ENCODE assay signal across 2 cellular contexts in genomic region chr10:17453035-17453376, GRCh38.
TF ChIP-seq lines count a peak whose summit lies in the region.

No MANE protein-coding gene starts in this region.

TF ChIP-seq in SK-N-SH, 30 proteins besides CTCF, POLR2A, EP300 and RAD21 (continued from another document):
- no peak for TF ChIP-seq ZBTB33 (IDR thresholded peaks at IDR 0.05; ENCODE audit: borderline replicate concordance, low read depth)
- TF ChIP-seq MEF2A (IDR thresholded peaks at IDR 0.05; ENCODE audit: borderline replicate concordance, low read depth) = no peak

TF ChIP-seq in SK-N-SH treated with all-trans-retinoic acid at 6 μM for 48 hours, 23 proteins besides CTCF, POLR2A, EP300 and RAD21 (continued from another document):
- TF ChIP-seq CREB5 (CRISPR knock-in tag; IDR thresholded peaks at IDR 0.05; ENCODE audit: low read depth) (no peak), ISL1 (CRISPR knock-in tag; IDR thresholded peaks at IDR 0.05) (no peak), ZC3H10 (CRISPR knock-in tag; IDR thresholded peaks at IDR 0.05) (no peak), ARNTL (CRISPR knock-in tag; IDR thresholded peaks at IDR 0.05; ENCODE audit: borderline replicate concordance, low read depth) (no peak), ZNF565 (CRISPR knock-in tag; conservative IDR thresholded peaks at IDR 0.05; ENCODE audit: low read depth) (no peak), ZFP30 (CRISPR knock-in tag; IDR thresholded peaks at IDR 0.05) (no peak)
